Comparison of ENCODE assay signal across 8 cellular contexts in genomic region chr16:22190169-22191088, GRCh38.
A peak's percentile ranks its signal among the peaks of the same experiment; 100 is the strongest.
DNase-seq lines count a peak whose midpoint lies in the region; ATAC-seq and TF ChIP-seq lines count a peak whose summit lies in the region.

No MANE protein-coding gene starts in this region.

- peaks cover 36% of the 10 kb centered on the region for H3K4me1 Mint-ChIP-seq in memory B cell

- ATAC-seq in memory B cell (ENCODE audit: low read depth) = peak; percentile 52

- peaks cover 7% of the 10 kb centered on the region for H3K36me3 Mint-ChIP-seq in memory B cell

- TF ChIP-seq CTCF in GM20000 (IDR thresholded peaks at IDR 0.05; ENCODE audit: extremely low read depth, missing control alignments) = no peak

- peak overlapping the region; percentile 94 for H3K4me3 Mint-ChIP-seq in memory B cell

- peak overlapping the region; percentile 96 for H3K27ac Mint-ChIP-seq in memory B cell

- no peaks in the 10 kb centered on the region for H3K27me3 Mint-ChIP-seq in memory B cell

- H3K9me3 Mint-ChIP-seq in memory B cell = peaks cover 8% of the 10 kb centered on the region

- peak; percentile 97 for DNase-seq in COLO829 (ENCODE audit: low spot score)
- peak; percentile 94 for DNase-seq in GM20000 (ENCODE audit: low spot score)
- peak; percentile 96 for DNase-seq in HS-5 (ENCODE audit: low read depth)
- DNase-seq in NK-92 (lab: John Stamatoyannopoulos, UW; ENCODE audit: unreplicated experiment) = peak; percentile 98
- DNase-seq in activated CD8-positive, alpha-beta memory T cell treated with anti-CD3 and anti-CD28 coated beads for 24 hours = peak; percentile 100
- DNase-seq in effector CD8-positive, alpha-beta T cell (lab: John Stamatoyannopoulos, UW) = peak; percentile 99
- DNase-seq in memory B cell (ENCODE audit: low spot score in 2 of 2) = peak; percentile 99 to 100
- DNase-seq in stimulated activated CD8-positive, alpha-beta memory T cell treated with anti-CD3 and anti-CD28 coated beads, Interleukin-12 subunit alpha, Interleukin-12 subunit beta, amount 100 ng/mL, for 1 hour (ENCODE audit: low read depth) = peak; percentile 99

Comparison
In these comparisons a context has a peak if more than half of its experiments do, and no peak if none do; other contexts are left out.
1. Peak in every context shown above with its lines: DNase-seq and ATAC-seq.